Comparison of ENCODE assay signal across 20 cellular contexts in the genomic region with DNA sequence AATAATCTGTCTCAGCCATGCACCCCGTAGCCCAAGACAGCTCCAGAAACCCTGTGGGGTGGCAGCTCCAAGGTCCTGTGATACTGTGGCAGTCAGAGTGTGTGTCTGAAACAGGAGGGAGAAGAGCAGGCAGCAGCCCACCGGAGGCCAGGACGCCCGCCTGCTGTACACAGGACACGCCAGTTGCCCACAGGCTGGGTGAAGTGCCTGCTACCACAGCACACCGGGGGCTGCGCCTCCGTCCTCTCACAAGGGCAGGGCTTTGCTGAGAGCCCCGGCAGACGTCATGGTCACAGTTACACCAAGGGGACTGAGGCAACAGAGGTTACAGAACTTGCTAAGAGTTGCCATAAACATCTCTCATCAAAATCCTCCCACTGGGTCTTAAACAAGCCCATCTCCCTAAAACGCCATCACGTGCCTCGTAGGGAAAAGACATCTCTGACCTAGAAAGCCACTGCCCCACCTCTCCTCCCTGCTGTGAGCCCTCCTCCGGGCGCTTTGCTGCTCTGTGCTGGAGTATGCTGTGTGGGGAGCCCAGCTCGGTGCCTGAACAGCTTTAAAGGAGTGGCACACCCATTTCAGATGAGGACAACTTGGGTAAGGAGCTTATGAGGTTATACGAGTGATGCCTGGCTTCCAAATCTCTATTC.
"Had no signal": no experiment of that assay in that cellular context is flagged by ENCODE, and none has a peak within 500 bp of the region (broad histone marks: within the 10 kb centered on the region; RNA-seq: fewer than 3 reads in every experiment).

No MANE protein-coding gene starts in this region.

- H3K4me3 Mint-ChIP-seq: activated CD8-positive, alpha-beta T cell treated with anti-CD3 and anti-CD28 coated beads, Interleukin-2, amount 10 ng/mL, durations not matched to agents 7 days and 5 days; activated naive CD4-positive, alpha-beta T cell treated with anti-CD3 and anti-CD28 coated beads, Interleukin-2, amount 50 U/mL, for 24 hours; T-helper 1 cell treated with Interleukin-12 subunit alpha and Interleukin-12 subunit beta and Interleukin-4 antibody, amounts not matched to agents 30 μg/mL and 1 μg/mL, for 36 hours had no signal

- H3K27ac ChIP-seq: brain microvascular endothelial cell had no signal

- H3K27ac Mint-ChIP-seq: activated CD8-positive, alpha-beta T cell treated with anti-CD3 and anti-CD28 coated beads, Interleukin-2, amount 10 ng/mL, durations not matched to agents 7 days and 5 days; activated naive CD4-positive, alpha-beta T cell treated with anti-CD3 and anti-CD28 coated beads, Interleukin-2, amount 50 U/mL, for 24 hours; T-helper 1 cell treated with Interleukin-12 subunit alpha and Interleukin-12 subunit beta and Interleukin-4 antibody, amounts not matched to agents 30 μg/mL and 1 μg/mL, for 36 hours had no signal

- H3K27me3 Mint-ChIP-seq: activated naive CD4-positive, alpha-beta T cell treated with anti-CD3 and anti-CD28 coated beads, Interleukin-2, amount 50 U/mL, for 24 hours had no signal

- FAIRE-seq: RCC 7860 had no signal

- DNase-seq: activated CD4-positive, alpha-beta T cell treated with anti-CD3 and anti-CD28 coated beads for 48 hours; activated CD4-positive, alpha-beta T cell treated with anti-CD3 and anti-CD28 coated beads, Interleukin-2, amount 50 U/mL, for 4 hours; activated CD4-positive, CD25-positive, alpha-beta regulatory T cell treated with anti-CD3 and anti-CD28 coated beads, Interleukin-2, amount 50 U/mL, for 72 hours; activated CD8-positive, alpha-beta memory T cell treated with anti-CD3 and anti-CD28 coated beads, Interleukin-2, amount 50 U/mL, for 48 hours; activated CD8-positive, alpha-beta T cell treated with anti-CD3 and anti-CD28 coated beads, Interleukin-2, amount 10 ng/mL, durations not matched to agents 7 days and 5 days; activated naive CD4-positive, alpha-beta T cell; activated T-cell treated with anti-CD3 and anti-CD28 coated beads, Interleukin-2, amount 50 U/mL, for 1 hour; brain microvascular endothelial cell; Kasumi-1; KBM-7; NCI-H1105 treated with DMSO at 0.1 percent for 48 hours; NCI-H1436 treated with DMSO at 0.1 percent for 48 hours; NCI-H187; NCI-H2081; NCI-H524; PC-3; SHP77 treated with DMSO at 0.1 percent for 48 hours had no signal

- H3K27me3 ChIP-seq: brain microvascular endothelial cell had no signal

- ATAC-seq: activated CD8-positive, alpha-beta T cell treated with anti-CD3 and anti-CD28 coated beads, Interleukin-2, amount 10 ng/mL, durations not matched to agents 7 days and 5 days; PC-3 had no signal
